In genomic region chr15:50218291-50218690, GRCh38 we compare ENCODE assay signal across 23 cellular contexts. TPM values are rescaled to one million over a fixed set of nuclear protein-coding genes. Genes with fewer than 3 reads are reported as not detected.
"Had no signal": no experiment of that assay in that cellular context is flagged by ENCODE, and none has a peak within 500 bp of the region (broad histone marks: within the 10 kb centered on the region; RNA-seq: fewer than 3 reads in every experiment).

No MANE protein-coding gene starts in this region.

- H3K27ac ChIP-seq: RWPE1 had no signal

- ATAC-seq: HepG2, Panc1, SK-N-SH treated with all-trans-retinoic acid at 6 μM for 48 hours had no signal

- H3K36me3 ChIP-seq: MG63 had no signal

- FAIRE-seq: HepG2 had no signal

- H3K9me3 ChIP-seq: MG63 had no signal

- H3K4me3 ChIP-seq: MG63 had no signal

- DNase-seq: IMR-90, Karpas-422, KG1, MG63, NCI-H1092, NCI-H1105 treated with DMSO at 0.1 percent for 48 hours, NCI-H1417 treated with DMSO at 0.1 percent for 48 hours, NCI-H146, NCI-H1694 treated with DMSO at 0.1 percent for 48 hours, NCI-H1930, NCI-H2081, NCI-H2107, NCI-H2227 treated with DMSO at 0.1 percent for 48 hours, NCI-H524, NCI-H526 treated with DMSO at 0.1 percent for 48 hours, NCI-H748 treated with DMSO at 0.1 percent for 48 hours, SHP77 had no signal

RNA-seq across cellular contexts. Expression of gene SLC27A2, which starts 36.3 kb away (rescaled TPM):
- total RNA-seq: HT1080 had no signal
- polyA plus RNA-seq: IMR-90 had no signal

RNA-seq across cellular contexts. Expression of gene HDC, which starts 47.2 kb away (rescaled TPM):
- total RNA-seq: HepG2, HT1080, IMR-90, SK-MEL-5 had no signal
- polyA plus RNA-seq: HepG2, IMR-90 had no signal
